17 cellular contexts compared by ENCODE assay signal in the genomic region with DNA sequence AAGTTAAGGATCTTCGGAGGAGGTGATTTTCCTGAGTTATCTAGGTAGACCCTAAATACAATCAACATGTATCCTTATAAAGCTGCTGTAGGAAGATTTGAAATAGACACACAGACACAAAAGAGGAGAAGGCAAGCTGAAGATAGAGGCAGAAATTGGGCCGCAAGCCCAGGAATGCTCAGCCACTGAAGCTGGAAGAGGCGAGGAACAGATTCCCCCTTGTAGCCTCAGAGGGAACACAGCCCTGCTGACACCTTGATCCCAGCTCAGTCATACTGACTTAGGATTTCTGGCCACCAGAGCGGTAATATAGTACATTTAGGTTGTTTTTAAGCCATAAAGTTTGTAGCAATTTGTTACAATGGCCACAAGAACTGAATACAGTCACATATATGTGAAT.
DNase-seq lines count a peak whose midpoint lies in the region; ATAC-seq and TF ChIP-seq lines count a peak whose summit lies in the region.
"Had no signal": no experiment of that assay in that cellular context is flagged by ENCODE, and none has a peak within 500 bp of the region (broad histone marks: within the 10 kb centered on the region; RNA-seq: fewer than 3 reads in every experiment).

No MANE protein-coding gene starts in this region.

- H3K27me3 ChIP-seq in heart right ventricle = no peaks in the 10 kb centered on the region
- H3K27me3 ChIP-seq: BLaER1 treated with 17β-estradiol and CSF1 and Interleukin-3, amounts not matched to agents 10 nM and 100 nM had no signal

- no peak overlapping the region for H3K27ac ChIP-seq in heart right ventricle
- H3K27ac ChIP-seq: BLaER1 treated with 17β-estradiol and CSF1 and Interleukin-3, amounts not matched to agents 10 nM and 100 nM; C4-2B had no signal

- 73 to 78% methylated on average over 4 of the region's 4 CpGs for WGBS in heart right ventricle, 2 donors

- no peak overlapping the region for H3K4me3 ChIP-seq in heart right ventricle
- H3K4me3 ChIP-seq: BLaER1 treated with 17β-estradiol and CSF1 and Interleukin-3, amounts not matched to agents 10 nM and 100 nM had no signal

- no peak for TF ChIP-seq CTCF in heart right ventricle (IDR thresholded peaks at IDR 0.05)

- ATAC-seq in Right ventricle myocardium superior (ENCODE audit: poor library complexity) (peak; percentile 81), heart right ventricle (peak in 4 of 8 donors; percentile 41 to 62 (median 49)), left ventricle myocardium superior (peak; percentile 79)
- ATAC-seq: CD8-positive, alpha-beta T cell had no signal

- intact Hi-C loops in Right ventricle myocardium superior (cut with DNase I) = no loop called here
- intact Hi-C loops in cardiac septum (cut with DNase I) = loop anchor here (5.0 kb wide), 1 partner anchor 159 kb away; no protein-coding TSS in a partner anchor
- intact Hi-C loops in heart right ventricle (cut with DNase I) = loop anchor here in 2 of 10 donors (10.0 kb wide), 1 partner anchor 157 kb away; no protein-coding TSS in a partner anchor
- intact Hi-C loops in left ventricle myocardium superior (cut with micrococcal nuclease) = no loop called here

- DNase-seq in Right ventricle myocardium superior = peak; percentile 45
- no peak for DNase-seq in cardiac septum (ENCODE audit: low spot score)
- DNase-seq in heart right ventricle = peak; percentile 13 to 24
- peak; percentile 48 for DNase-seq in left ventricle myocardium superior
- no peak for DNase-seq in occipital lobe (lab: John Stamatoyannopoulos, UW)
- DNase-seq in AML-193 (lab: John Stamatoyannopoulos, UW) = no peak
- no peak for DNase-seq in NCI-H748 (lab: John Stamatoyannopoulos, UW; ENCODE audit: unreplicated experiment)
- DNase-seq: 8988T; ACHN; Caco-2; Calu3; CD4-positive, alpha-beta T cell; CD8-positive, alpha-beta T cell; DMS79 treated with DMSO at 0.1 percent for 48 hours; GF-D8 had no signal

- peaks cover 0 to 11% (median 0%) of the 10 kb centered on the region in 9 donors for H3K4me1 ChIP-seq in heart right ventricle
- H3K4me1 ChIP-seq: BLaER1 treated with 17β-estradiol and CSF1 and Interleukin-3, amounts not matched to agents 10 nM and 100 nM; Caco-2 had no signal

- no peaks in the 10 kb centered on the region for H3K36me3 ChIP-seq in heart right ventricle
- H3K36me3 ChIP-seq: BLaER1 treated with 17β-estradiol and CSF1 and Interleukin-3, amounts not matched to agents 10 nM and 100 nM had no signal

- H3K9me3 ChIP-seq in heart right ventricle = peaks cover 0 to 7% (median 0%) of the 10 kb centered on the region in 11 donors
- H3K9me3 ChIP-seq: Caco-2 had no signal

Comparison
In these comparisons a context has a peak if more than half of its experiments do, and no peak if none do; other contexts are left out.
1. DNase-seq: peak in Right ventricle myocardium superior (single experiment), heart right ventricle (2 of 2) and left ventricle myocardium superior (single experiment); none in cardiac septum (single experiment), occipital lobe (single experiment), AML-193 (0 of 2) and NCI-H748 (single experiment).